In genomic region chrX:53045002-53045401, GRCh38 we compare ENCODE assay signal across 28 cellular contexts. TPM values are rescaled to one million over a fixed set of nuclear protein-coding genes. Genes with fewer than 3 reads are reported as not detected.
"Had no signal": no experiment of that assay in that cellular context is flagged by ENCODE, and none has a peak within 500 bp of the region (broad histone marks: within the 10 kb centered on the region; RNA-seq: fewer than 3 reads in every experiment).

No MANE protein-coding gene starts in this region.

- H3K36me3 Mint-ChIP-seq: naive thymus-derived CD4-positive, alpha-beta T cell; stimulated activated effector memory CD8-positive, alpha-beta T cell treated with anti-CD3 and anti-CD28 coated beads, Interleukin-12 subunit alpha, Interleukin-12 subunit beta, amount 100 ng/mL, for 72 hours; type B pancreatic cell; WTC11 had no signal

- H3K27ac Mint-ChIP-seq: activated CD8-positive, alpha-beta T cell treated with anti-CD3 and anti-CD28 coated beads for 36 hours; activated T-helper 17 cell treated with anti-CD3 and anti-CD28 coated beads, Interleukin-2, amount 50 U/mL, for 72 hours; effector memory CD8-positive, alpha-beta T cell; naive thymus-derived CD4-positive, alpha-beta T cell; progenitor cell of endocrine pancreas; stimulated activated effector memory CD8-positive, alpha-beta T cell treated with anti-CD3 and anti-CD28 coated beads, Interleukin-12 subunit alpha, Interleukin-12 subunit beta, amount 100 ng/mL, for 72 hours; stimulated activated naive CD8-positive, alpha-beta T cell treated with anti-CD3 and anti-CD28 coated beads, Interleukin-15, Interleukin-2, amounts not matched to agents 100 ng/mL and 50 ng/mL, for 24 hours; type B pancreatic cell; WTC11 had no signal

- H3K27me3 Mint-ChIP-seq: stimulated activated naive CD8-positive, alpha-beta T cell treated with anti-CD3 and anti-CD28 coated beads, Interleukin-15, Interleukin-2, amounts not matched to agents 100 ng/mL and 50 ng/mL, for 24 hours; type B pancreatic cell had no signal

- H3K4me3 ChIP-seq: gastroesophageal sphincter, hepatocyte, ovary, skin epidermis, thoracic aorta, vagina had no signal

- H3K4me1 Mint-ChIP-seq: activated T-helper 17 cell treated with anti-CD3 and anti-CD28 coated beads, Interleukin-2, amount 50 U/mL, for 72 hours; stimulated activated effector memory CD8-positive, alpha-beta T cell treated with anti-CD3 and anti-CD28 coated beads, Interleukin-12 subunit alpha, Interleukin-12 subunit beta, amount 100 ng/mL, for 72 hours had no signal

- DNase-seq: activated CD4-positive, alpha-beta T cell treated with anti-CD3 and anti-CD28 coated beads for 1 hour; activated CD4-positive, alpha-beta T cell treated with anti-CD3 and anti-CD28 coated beads, Interleukin-2, amount 50 U/mL, for 1 hour; activated CD8-positive, alpha-beta T cell treated with anti-CD3 and anti-CD28 coated beads for 36 hours; activated gamma-delta T cell treated with Interleukin-2 at 50 U/mL for 16 hours; activated naive CD4-positive, alpha-beta T cell treated with anti-CD3 and anti-CD28 coated beads, Interleukin-2, amount 50 U/mL, for 16 hours; activated T-cell treated with anti-CD3 and anti-CD28 coated beads, Interleukin-2, amount 50 U/mL, for 4 hours; amniotic stem cell; caudate nucleus; cortex of kidney; effector memory CD8-positive, alpha-beta T cell; islet precursor cell; left ventricle myocardium superior; mammary epithelial cell; naive thymus-derived CD4-positive, alpha-beta T cell; ovary; retina; stimulated activated CD4-positive, alpha-beta T cell treated with anti-CD3 and anti-CD28 coated beads, Interleukin-4, amount 100 ng/mL, for 24 hours had no signal

- H3K4me3 Mint-ChIP-seq: activated CD8-positive, alpha-beta T cell treated with anti-CD3 and anti-CD28 coated beads for 36 hours; activated T-cell treated with anti-CD3 and anti-CD28 coated beads, Interleukin-2, amount 50 U/mL, for 4 hours; activated T-helper 17 cell treated with anti-CD3 and anti-CD28 coated beads, Interleukin-2, amount 50 U/mL, for 72 hours; effector memory CD8-positive, alpha-beta T cell; naive thymus-derived CD4-positive, alpha-beta T cell; stimulated activated effector memory CD8-positive, alpha-beta T cell treated with anti-CD3 and anti-CD28 coated beads, Interleukin-12 subunit alpha, Interleukin-12 subunit beta, amount 100 ng/mL, for 72 hours; stimulated activated naive CD8-positive, alpha-beta T cell treated with anti-CD3 and anti-CD28 coated beads, Interleukin-15, Interleukin-2, amounts not matched to agents 100 ng/mL and 50 ng/mL, for 24 hours; type B pancreatic cell; WTC11 had no signal

- H3K9me3 Mint-ChIP-seq: activated CD8-positive, alpha-beta T cell treated with anti-CD3 and anti-CD28 coated beads for 36 hours; activated T-cell treated with anti-CD3 and anti-CD28 coated beads, Interleukin-2, amount 50 U/mL, for 4 hours; activated T-helper 17 cell treated with anti-CD3 and anti-CD28 coated beads, Interleukin-2, amount 50 U/mL, for 72 hours; effector memory CD8-positive, alpha-beta T cell; naive thymus-derived CD4-positive, alpha-beta T cell; stimulated activated effector memory CD8-positive, alpha-beta T cell treated with anti-CD3 and anti-CD28 coated beads, Interleukin-12 subunit alpha, Interleukin-12 subunit beta, amount 100 ng/mL, for 72 hours; stimulated activated naive CD8-positive, alpha-beta T cell treated with anti-CD3 and anti-CD28 coated beads, Interleukin-15, Interleukin-2, amounts not matched to agents 100 ng/mL and 50 ng/mL, for 24 hours; type B pancreatic cell; WTC11 had no signal

RNA-seq across cellular contexts. Expression of gene GPR173, which starts 3.6 kb away (rescaled TPM):
- total RNA-seq: activated T-helper 17 cell treated with anti-CD3 and anti-CD28 coated beads, Interleukin-2, amount 50 U/mL, for 72 hours had no signal
